Comparison of ENCODE assay signal across 1 cellular context in the genomic region with DNA sequence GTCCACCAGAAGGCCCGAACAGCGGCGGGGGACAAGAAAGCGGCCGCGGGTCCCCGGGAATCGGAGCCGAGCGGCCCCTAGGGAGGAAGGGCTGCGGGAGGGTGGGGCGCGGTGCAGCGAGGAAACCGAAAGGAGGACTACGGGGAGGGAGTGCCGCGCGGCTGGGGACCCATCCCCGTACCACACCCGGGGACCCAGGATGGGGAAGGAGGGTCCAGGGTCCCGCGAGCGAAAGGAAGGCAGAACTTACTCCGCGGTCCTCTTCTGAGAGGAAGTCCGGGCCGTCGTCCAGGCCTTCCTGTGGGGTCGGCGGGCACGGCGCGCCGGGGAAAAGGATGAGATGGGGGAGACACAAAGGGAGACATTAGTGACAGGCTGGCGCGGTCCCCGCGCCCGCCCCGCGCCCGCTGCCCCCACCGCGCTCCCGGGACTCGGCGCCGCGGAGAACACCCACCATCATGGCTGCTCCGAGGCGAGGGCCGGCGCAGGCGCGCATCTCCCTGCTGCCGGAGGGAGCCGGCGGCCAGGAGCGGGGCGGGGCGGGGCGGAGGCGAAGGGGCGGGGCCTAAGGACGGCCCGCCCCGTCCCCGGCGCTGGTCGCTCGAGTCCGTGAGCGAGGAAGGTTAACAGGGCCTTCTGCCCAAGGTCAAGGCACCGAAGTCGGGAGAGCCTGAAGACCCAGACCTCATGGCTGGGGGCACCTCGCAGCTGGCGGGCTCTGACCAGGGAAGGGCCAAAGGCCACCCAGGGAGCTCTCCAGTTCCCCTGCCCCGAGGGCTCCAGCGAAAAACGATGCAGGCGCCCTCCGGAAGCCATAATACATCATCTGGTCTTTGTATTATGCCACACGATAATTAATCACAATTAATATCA.
TF ChIP-seq lines count a peak whose summit lies in the region.

Gene SNX6, minus strand, starts transcription at position 492 of the 873 bp plus-strand sequence. Its CDS starts 32 bp downstream, at position 460.

TF ChIP-seq in HepG2, 621 proteins besides CTCF, POLR2A, EP300 and RAD21 (continued from another document and continues in another):
- TF ChIP-seq, protein P1, sequence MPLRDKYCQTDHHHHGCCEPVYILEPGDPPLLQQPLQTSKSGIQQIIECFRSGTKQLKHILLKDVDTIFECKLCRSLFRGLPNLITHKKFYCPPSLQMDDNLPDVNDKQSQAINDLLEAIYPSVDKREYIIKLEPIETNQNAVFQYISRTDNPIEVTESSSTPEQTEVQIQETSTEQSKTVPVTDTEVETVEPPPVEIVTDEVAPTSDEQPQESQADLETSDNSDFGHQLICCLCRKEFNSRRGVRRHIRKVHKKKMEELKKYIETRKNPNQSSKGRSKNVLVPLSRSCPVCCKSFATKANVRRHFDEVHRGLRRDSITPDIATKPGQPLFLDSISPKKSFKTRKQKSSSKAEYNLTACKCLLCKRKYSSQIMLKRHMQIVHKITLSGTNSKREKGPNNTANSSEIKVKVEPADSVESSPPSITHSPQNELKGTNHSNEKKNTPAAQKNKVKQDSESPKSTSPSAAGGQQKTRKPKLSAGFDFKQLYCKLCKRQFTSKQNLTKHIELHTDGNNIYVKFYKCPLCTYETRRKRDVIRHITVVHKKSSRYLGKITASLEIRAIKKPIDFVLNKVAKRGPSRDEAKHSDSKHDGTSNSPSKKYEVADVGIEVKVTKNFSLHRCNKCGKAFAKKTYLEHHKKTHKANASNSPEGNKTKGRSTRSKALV (CRISPR knock-in tag; IDR thresholded peaks at IDR 0.05) = peak; percentile 28
- TF ChIP-seq GABPA (IDR thresholded peaks at IDR 0.05; ENCODE audit: low read depth, low read length) = no peak
- no peak for TF ChIP-seq GABPA (CRISPR knock-in tag; IDR thresholded peaks at IDR 0.05; ENCODE audit: low read depth)
- TF ChIP-seq ZNF530 (CRISPR knock-in tag; IDR thresholded peaks at IDR 0.05; ENCODE audit: low read depth) = 0 out of 2 replicates have a peak, but pooled peaks have one; percentile 93
- TF ChIP-seq, protein P2, sequence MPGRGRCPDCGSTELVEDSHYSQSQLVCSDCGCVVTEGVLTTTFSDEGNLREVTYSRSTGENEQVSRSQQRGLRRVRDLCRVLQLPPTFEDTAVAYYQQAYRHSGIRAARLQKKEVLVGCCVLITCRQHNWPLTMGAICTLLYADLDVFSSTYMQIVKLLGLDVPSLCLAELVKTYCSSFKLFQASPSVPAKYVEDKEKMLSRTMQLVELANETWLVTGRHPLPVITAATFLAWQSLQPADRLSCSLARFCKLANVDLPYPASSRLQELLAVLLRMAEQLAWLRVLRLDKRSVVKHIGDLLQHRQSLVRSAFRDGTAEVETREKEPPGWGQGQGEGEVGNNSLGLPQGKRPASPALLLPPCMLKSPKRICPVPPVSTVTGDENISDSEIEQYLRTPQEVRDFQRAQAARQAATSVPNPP (CRISPR knock-in tag; IDR thresholded peaks at IDR 0.05) = no peak
- no peak for TF ChIP-seq AGO1 (IDR thresholded peaks at IDR 0.05; ENCODE audit: low read depth, low read length, poor library complexity, severe bottlenecking)
- 0 out of 2 replicates have a peak, but pooled peaks have one; percentile 8 for TF ChIP-seq ZNF235 (CRISPR knock-in tag; IDR thresholded peaks at IDR 0.05; ENCODE audit: borderline replicate concordance)
- TF ChIP-seq SNRNP70 (IDR thresholded peaks at IDR 0.05; ENCODE audit: low read depth, low read length) = no peak
- peak; percentile 71; the same call in 1 of the 2 replicates for TF ChIP-seq ZNF776 (CRISPR knock-in tag; IDR thresholded peaks at IDR 0.05)
- no peak for TF ChIP-seq ZFP82 (CRISPR knock-in tag; IDR thresholded peaks at IDR 0.05; ENCODE audit: borderline replicate concordance)
- peak; percentile 85 for TF ChIP-seq ATF5 (CRISPR knock-in tag; IDR thresholded peaks at IDR 0.05; ENCODE audit: low read depth)
- TF ChIP-seq ZBTB37 (CRISPR knock-in tag; IDR thresholded peaks at IDR 0.05) = peak; percentile 56; the same call in 1 of the 2 replicates
- peak; percentile 95 for TF ChIP-seq ZNF280B (CRISPR knock-in tag; IDR thresholded peaks at IDR 0.05; ENCODE audit: borderline replicate concordance)
- no peak for TF ChIP-seq NFE2 (CRISPR knock-in tag; IDR thresholded peaks at IDR 0.05)
- TF ChIP-seq MEIS2 (CRISPR knock-in tag; IDR thresholded peaks at IDR 0.05) = peak; percentile 75
- TF ChIP-seq SAFB2 (CRISPR knock-in tag; IDR thresholded peaks at IDR 0.05; ENCODE audit: borderline replicate concordance, low read depth) = peak; percentile 87
- peak; percentile 92 for TF ChIP-seq EED (CRISPR knock-in tag; IDR thresholded peaks at IDR 0.05)
- TF ChIP-seq, protein P3, sequence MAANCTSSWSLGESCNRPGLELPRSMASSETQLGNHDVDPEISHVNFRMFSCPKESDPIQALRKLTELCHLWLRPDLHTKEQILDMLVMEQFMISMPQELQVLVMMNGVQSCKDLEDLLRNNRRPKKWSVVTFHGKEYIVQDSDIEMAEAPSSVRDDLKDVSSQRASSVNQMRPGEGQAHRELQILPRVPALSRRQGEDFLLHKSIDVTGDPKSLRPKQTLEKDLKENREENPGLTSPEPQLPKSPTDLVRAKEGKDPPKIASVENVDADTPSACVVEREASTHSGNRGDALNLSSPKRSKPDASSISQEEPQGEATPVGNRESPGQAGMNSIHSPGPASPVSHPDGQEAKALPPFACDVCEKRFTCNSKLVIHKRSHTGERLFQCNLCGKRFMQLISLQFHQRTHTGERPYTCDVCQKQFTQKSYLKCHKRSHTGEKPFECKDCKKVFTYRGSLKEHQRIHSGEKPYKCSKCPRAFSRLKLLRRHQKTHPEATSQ (CRISPR knock-in tag; IDR thresholded peaks at IDR 0.05; ENCODE audit: borderline replicate concordance) = no peak; the same call in 1 of the 2 replicates
- peak; percentile 69; the same call in 1 of the 2 replicates for TF ChIP-seq ZC3H13 (CRISPR knock-in tag; IDR thresholded peaks at IDR 0.05)
- TF ChIP-seq RXRB (CRISPR knock-in tag; IDR thresholded peaks at IDR 0.05; ENCODE audit: borderline replicate concordance) = peak; percentile 53; the same call in 1 of the 2 replicates
- peak; percentile 96 for TF ChIP-seq ZNF761 (CRISPR knock-in tag; conservative IDR thresholded peaks at IDR 0.05)
- TF ChIP-seq ETV6 (CRISPR knock-in tag; conservative IDR thresholded peaks at IDR 0.05) = peak; percentile 92
- no peak for TF ChIP-seq NBN (conservative IDR thresholded peaks at IDR 0.05)
- no peak; the same call in 1 of the 2 replicates for TF ChIP-seq DNMT3B (CRISPR knock-in tag; conservative IDR thresholded peaks at IDR 0.05)
- no peak for TF ChIP-seq NFIC (IDR thresholded peaks at IDR 0.05; ENCODE audit: low read length)
- TF ChIP-seq PRDM10 (CRISPR knock-in tag; IDR thresholded peaks at IDR 0.05; ENCODE audit: low read depth) = no peak
- 0 out of 2 replicates have a peak, but pooled peaks have one; percentile 33 for TF ChIP-seq MXD1 (CRISPR knock-in tag; IDR thresholded peaks at IDR 0.05)
- TF ChIP-seq GATA4 (IDR thresholded peaks at IDR 0.05; ENCODE audit: borderline replicate concordance, low read depth) = peak; percentile 80
- peak; percentile 95 for TF ChIP-seq ZNF772 (CRISPR knock-in tag; IDR thresholded peaks at IDR 0.05)
- TF ChIP-seq GABPB1 (CRISPR knock-in tag; IDR thresholded peaks at IDR 0.05) = peak; percentile 80; the same call in 1 of the 2 replicates
- TF ChIP-seq REL (CRISPR knock-in tag; conservative IDR thresholded peaks at IDR 0.05) = no peak; the same call in 1 of the 2 replicates
- peak; percentile 81 for TF ChIP-seq PITX1 (CRISPR knock-in tag; IDR thresholded peaks at IDR 0.05)
- peak; percentile 25 for TF ChIP-seq ZNF7 (CRISPR knock-in tag; IDR thresholded peaks at IDR 0.05)
- TF ChIP-seq ZMYM2 (CRISPR knock-in tag; IDR thresholded peaks at IDR 0.05) = 0 out of 2 replicates have a peak, but pooled peaks have one; percentile 61
- no peak; the same call in 1 of the 2 replicates for TF ChIP-seq ZFP1 (CRISPR knock-in tag; IDR thresholded peaks at IDR 0.05)
- peak; percentile 27; the same call in 1 of the 2 replicates for TF ChIP-seq ZNF12 (CRISPR knock-in tag; IDR thresholded peaks at IDR 0.05)
- TF ChIP-seq ZFP62 (CRISPR knock-in tag; IDR thresholded peaks at IDR 0.05) = 0 out of 2 replicates have a peak, but pooled peaks have one; percentile 85
- TF ChIP-seq, protein P4, sequence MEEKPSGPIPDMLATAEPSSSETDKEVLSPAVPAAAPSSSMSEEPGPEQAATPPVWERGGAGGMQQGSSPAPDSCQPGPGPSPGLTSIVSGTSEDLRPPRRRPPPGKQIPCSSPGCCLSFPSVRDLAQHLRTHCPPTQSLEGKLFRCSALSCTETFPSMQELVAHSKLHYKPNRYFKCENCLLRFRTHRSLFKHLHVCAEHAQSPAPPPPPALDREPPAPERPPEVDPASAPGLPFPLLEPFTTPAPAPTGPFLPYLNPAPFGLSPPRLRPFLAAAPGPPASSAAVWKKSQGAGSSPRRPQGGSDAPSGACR (CRISPR knock-in tag; IDR thresholded peaks at IDR 0.05) = peak; percentile 22; the same call in 1 of the 2 replicates
- TF ChIP-seq STAT5B (CRISPR knock-in tag; IDR thresholded peaks at IDR 0.05) = peak; percentile 80; the same call in 1 of the 2 replicates
- peak; percentile 67 for TF ChIP-seq CHCHD3 (CRISPR knock-in tag; IDR thresholded peaks at IDR 0.05)
- TF ChIP-seq ATRX (CRISPR knock-in tag; IDR thresholded peaks at IDR 0.05; ENCODE audit: borderline replicate concordance) = peak; percentile 59; the same call in 1 of the 2 replicates
- TF ChIP-seq, protein P5, sequence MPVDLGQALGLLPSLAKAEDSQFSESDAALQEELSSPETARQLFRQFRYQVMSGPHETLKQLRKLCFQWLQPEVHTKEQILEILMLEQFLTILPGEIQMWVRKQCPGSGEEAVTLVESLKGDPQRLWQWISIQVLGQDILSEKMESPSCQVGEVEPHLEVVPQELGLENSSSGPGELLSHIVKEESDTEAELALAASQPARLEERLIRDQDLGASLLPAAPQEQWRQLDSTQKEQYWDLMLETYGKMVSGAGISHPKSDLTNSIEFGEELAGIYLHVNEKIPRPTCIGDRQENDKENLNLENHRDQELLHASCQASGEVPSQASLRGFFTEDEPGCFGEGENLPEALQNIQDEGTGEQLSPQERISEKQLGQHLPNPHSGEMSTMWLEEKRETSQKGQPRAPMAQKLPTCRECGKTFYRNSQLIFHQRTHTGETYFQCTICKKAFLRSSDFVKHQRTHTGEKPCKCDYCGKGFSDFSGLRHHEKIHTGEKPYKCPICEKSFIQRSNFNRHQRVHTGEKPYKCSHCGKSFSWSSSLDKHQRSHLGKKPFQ (CRISPR knock-in tag; IDR thresholded peaks at IDR 0.05; ENCODE audit: insufficient replicate concordance) = peak; percentile 95
- TF ChIP-seq CENPX (CRISPR knock-in tag; IDR thresholded peaks at IDR 0.05) = no peak
- TF ChIP-seq ZNF446 (CRISPR knock-in tag; IDR thresholded peaks at IDR 0.05) = peak; percentile 70
- TF ChIP-seq CHD4 (IDR thresholded peaks at IDR 0.05; ENCODE audit: borderline replicate concordance, low read length) = no peak
- no peak for TF ChIP-seq IKZF4 (CRISPR knock-in tag; IDR thresholded peaks at IDR 0.05; ENCODE audit: borderline replicate concordance, low read depth, not compliant biosample characterization)
